In genomic region chr11:72591785-72592490, GRCh38 we compare ENCODE assay signal across 9 cellular contexts.
DNase-seq lines count a peak whose midpoint lies in the region; ATAC-seq and TF ChIP-seq lines count a peak whose summit lies in the region.
"Had no signal": no experiment of that assay in that cellular context is flagged by ENCODE, and none has a peak within 500 bp of the region (broad histone marks: within the 10 kb centered on the region; RNA-seq: fewer than 3 reads in every experiment).

No MANE protein-coding gene starts in this region.

- peak overlapping the region; percentile 30 for H3K27ac Mint-ChIP-seq in activated T-cell treated with anti-CD3 and anti-CD28 coated beads, Interleukin-2, amount 50 U/mL, for 24 hours
- H3K27ac Mint-ChIP-seq in nephron progenitor cell: no peak overlapping the region

- H3K4me3 ChIP-seq in DOHH2 (ENCODE audit: low read length): no peak overlapping the region; the same call in 1 of the 2 replicates

- H4K20me1 ChIP-seq in DOHH2 (ENCODE audit: control insufficient read depth, insufficient read depth, low read depth, low read length): no peaks in the 10 kb centered on the region

- H3K4me1 ChIP-seq in DOHH2 (ENCODE audit: control insufficient read depth, low read length): peaks cover 28% of the 10 kb centered on the region

- DNase-seq in NCI-H82 treated with DMSO at 0.1 percent for 48 hours (lab: John Stamatoyannopoulos, UW; ENCODE audit: unreplicated experiment) (peak; percentile 55), nephron progenitor cell (no peak), SW480 (ENCODE audit: low spot score) (no peak), DMS153 treated with DMSO at 0.1 percent for 48 hours (lab: John Stamatoyannopoulos, UW; ENCODE audit: unreplicated experiment) (no peak), SW 1271 (lab: John Stamatoyannopoulos, UW) (no peak)
- DNase-seq in activated T-cell treated with anti-CD3 and anti-CD28 coated beads, Interleukin-2, amount 50 U/mL, for 24 hours: peak; percentile 56
- DNase-seq: Calu3 had no signal

- H3K27ac ChIP-seq in DOHH2 (ENCODE audit: low read depth, low read length): no peak overlapping the region

- H3K9me3 ChIP-seq in DOHH2 (ENCODE audit: control insufficient read depth, insufficient read depth, low read length): no peaks in the 10 kb centered on the region

- ATAC-seq in GM18858 (IDR thresholded peaks at IDR 0.05; ENCODE audit: unreplicated experiment): no peak

- H3K36me3 ChIP-seq in DOHH2 (ENCODE audit: control insufficient read depth, low read length): no peaks in the 10 kb centered on the region

- no peaks in the 10 kb centered on the region for H3K79me2 ChIP-seq in DOHH2 (ENCODE audit: control insufficient read depth, low read length)

- peak overlapping the region; percentile 48 for H3K4me2 ChIP-seq in DOHH2 (ENCODE audit: low read length)

- no peaks in the 10 kb centered on the region for H3K9me2 ChIP-seq in DOHH2 (replicated peaks; ENCODE audit: control insufficient read depth, low read length)

- no peaks in the 10 kb centered on the region for H3K36me3 Mint-ChIP-seq in activated T-cell treated with anti-CD3 and anti-CD28 coated beads, Interleukin-2, amount 50 U/mL, for 24 hours (ENCODE audit: low read depth)
- no peaks in the 10 kb centered on the region for H3K36me3 Mint-ChIP-seq in nephron progenitor cell (ENCODE audit: low read depth)

- no peaks in the 10 kb centered on the region for H3F3A ChIP-seq in DOHH2 (ENCODE audit: control insufficient read depth, insufficient read depth)

- peaks cover 45% of the 10 kb centered on the region for H3K27me3 ChIP-seq in DOHH2 (ENCODE audit: control insufficient read depth, low read length)

- TF ChIP-seq CTCF in DOHH2 (IDR thresholded peaks at IDR 0.05; ENCODE audit: low read depth, low read length, poor library complexity, severe bottlenecking): no peak
- no peak for TF ChIP-seq CTCF in nephron progenitor cell (IDR thresholded peaks at IDR 0.05)

- peaks cover 27% of the 10 kb centered on the region for H3K4me1 Mint-ChIP-seq in activated T-cell treated with anti-CD3 and anti-CD28 coated beads, Interleukin-2, amount 50 U/mL, for 24 hours (ENCODE audit: low read depth)
- H3K4me1 Mint-ChIP-seq in nephron progenitor cell: peaks cover 36% of the 10 kb centered on the region

- peaks cover 49% of the 10 kb centered on the region for H3K27me3 Mint-ChIP-seq in activated T-cell treated with anti-CD3 and anti-CD28 coated beads, Interleukin-2, amount 50 U/mL, for 24 hours
- H3K27me3 Mint-ChIP-seq in nephron progenitor cell (ENCODE audit: low read depth, poor library complexity): peaks cover 93% of the 10 kb centered on the region

- H3K9me3 Mint-ChIP-seq in activated T-cell treated with anti-CD3 and anti-CD28 coated beads, Interleukin-2, amount 50 U/mL, for 24 hours: no peaks in the 10 kb centered on the region
- no peaks in the 10 kb centered on the region for H3K9me3 Mint-ChIP-seq in nephron progenitor cell

- no peak overlapping the region for H3K4me3 Mint-ChIP-seq in activated T-cell treated with anti-CD3 and anti-CD28 coated beads, Interleukin-2, amount 50 U/mL, for 24 hours
- H3K4me3 Mint-ChIP-seq in nephron progenitor cell: peak overlapping the region; percentile 76

Comparison
In these comparisons a context has a peak if more than half of its experiments do, and no peak if none do; other contexts are left out.
1. DNase-seq: peak in NCI-H82 treated with DMSO at 0.1 percent for 48 hours (single experiment) and activated T-cell treated with anti-CD3 and anti-CD28 coated beads, Interleukin-2, amount 50 U/mL, for 24 hours (single experiment); none in nephron progenitor cell (single experiment), SW480 (single experiment), DMS153 treated with DMSO at 0.1 percent for 48 hours (single experiment) and SW 1271 (0 of 2).